Comparison of ENCODE assay signal across 2 cellular contexts in the genomic region with DNA sequence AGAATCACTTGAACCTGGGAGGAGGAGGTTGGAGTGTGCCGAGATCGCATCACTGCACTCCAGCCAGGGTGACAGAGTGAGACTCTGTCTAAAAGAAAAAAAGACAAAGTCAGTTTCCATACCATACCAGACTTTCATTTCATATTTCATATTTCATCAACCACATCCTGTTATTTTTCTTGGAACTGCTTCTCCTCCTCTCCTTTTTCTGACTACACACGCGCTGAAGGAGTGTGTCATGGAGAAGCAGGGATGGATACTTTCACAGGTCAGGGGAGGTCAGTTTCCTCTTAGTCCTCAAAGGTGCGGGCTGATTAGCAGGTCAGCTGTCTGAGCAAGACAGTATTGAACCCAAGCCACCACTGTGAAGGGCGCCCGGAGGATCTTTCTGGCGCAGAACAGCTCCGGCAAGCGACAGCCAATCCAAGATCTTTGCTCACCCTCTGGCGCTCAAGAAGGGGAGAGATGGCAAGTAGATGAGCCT.
TF ChIP-seq lines count a peak whose summit lies in the region.

No MANE protein-coding gene starts in this region.

TF ChIP-seq in K562, 482 proteins besides CTCF, POLR2A, EP300 and RAD21 (continued from another document and continues in another):
- TF ChIP-seq, protein P1, sequence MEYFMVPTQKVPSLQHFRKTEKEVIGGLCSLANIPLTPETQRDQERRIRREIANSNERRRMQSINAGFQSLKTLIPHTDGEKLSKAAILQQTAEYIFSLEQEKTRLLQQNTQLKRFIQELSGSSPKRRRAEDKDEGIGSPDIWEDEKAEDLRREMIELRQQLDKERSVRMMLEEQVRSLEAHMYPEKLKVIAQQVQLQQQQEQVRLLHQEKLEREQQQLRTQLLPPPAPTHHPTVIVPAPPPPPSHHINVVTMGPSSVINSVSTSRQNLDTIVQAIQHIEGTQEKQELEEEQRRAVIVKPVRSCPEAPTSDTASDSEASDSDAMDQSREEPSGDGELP (CRISPR knock-in tag; IDR thresholded peaks at IDR 0.05; ENCODE audit: borderline replicate concordance), result peak; percentile 84
- TF ChIP-seq ZNF316 (IDR thresholded peaks at IDR 0.05) (no peak), GABPB1 (CRISPR knock-in tag; IDR thresholded peaks at IDR 0.05) (peak; percentile 40; the same call in 1 of the 2 replicates), TAL1 (IDR thresholded peaks at IDR 0.05) (peak; percentile 34; the same call in 1 of the 2 replicates), TCF3 (CRISPR knock-in tag; IDR thresholded peaks at IDR 0.05) (peak; percentile 81), GABPA (tag; conservative IDR thresholded peaks at IDR 0.05; ENCODE audit: low read depth) (peak; percentile 66), LEF1 (IDR thresholded peaks at IDR 0.05) (no peak; the same call in 1 of the 2 replicates), SMARCA4 (IDR thresholded peaks at IDR 0.05) (peak; percentile 52; the same call in 1 of the 2 replicates), ZKSCAN3 (CRISPR knock-in tag; IDR thresholded peaks at IDR 0.05) (no peak), CBFA2T3 (IDR thresholded peaks at IDR 0.05) (peak; percentile 75), STAT5A (IDR thresholded peaks at IDR 0.05; ENCODE audit: borderline replicate concordance, low read length) (peak; percentile 47; the same call in 1 of the 2 replicates), ZNF589 (CRISPR knock-in tag; IDR thresholded peaks at IDR 0.05; ENCODE audit: low read depth) (peak; percentile 73), MEIS2 (IDR thresholded peaks at IDR 0.05; ENCODE audit: partially characterized antibody) (peak; percentile 26), FOXA3 (CRISPR knock-in tag; conservative IDR thresholded peaks at IDR 0.05 in 1 of 2, IDR thresholded peaks at IDR 0.05 in 1 of 2) (0 out of 4 replicates have a peak, but pooled peaks of 1 of the 2 experiments have one; percentile 18), CTBP1 (IDR thresholded peaks at IDR 0.05; ENCODE audit: borderline replicate concordance) (peak; percentile 63), ARID1B (IDR thresholded peaks at IDR 0.05) (peak; percentile 72), MTA2 (IDR thresholded peaks at IDR 0.05; ENCODE audit: low read depth) (0 out of 2 replicates have a peak, but pooled peaks have one; percentile 38), TRIM24 (IDR thresholded peaks at IDR 0.05) (peak in 1 of 2 experiments; percentile 5; a peak in 1 of 4 replicates), CBX3 (IDR thresholded peaks at IDR 0.05; ENCODE audit: borderline replicate concordance in 1 of 2, low read length in 2 of 2) (0 out of 3 replicates have a peak, but pooled peaks of 1 of the 2 experiments have one; percentile 33), NCOR1 (IDR thresholded peaks at IDR 0.05) (peak; percentile 30; the same call in 1 of the 2 replicates)
- TF ChIP-seq, protein P2, sequence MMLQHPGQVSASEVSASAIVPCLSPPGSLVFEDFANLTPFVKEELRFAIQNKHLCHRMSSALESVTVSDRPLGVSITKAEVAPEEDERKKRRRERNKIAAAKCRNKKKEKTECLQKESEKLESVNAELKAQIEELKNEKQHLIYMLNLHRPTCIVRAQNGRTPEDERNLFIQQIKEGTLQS (IDR thresholded peaks at IDR 0.05), result 0 out of 2 replicates have a peak, but pooled peaks have one; percentile 8
- TF ChIP-seq, protein P2 (CRISPR knock-in tag; conservative IDR thresholded peaks at IDR 0.05), result no peak
- TF ChIP-seq, protein P3, sequence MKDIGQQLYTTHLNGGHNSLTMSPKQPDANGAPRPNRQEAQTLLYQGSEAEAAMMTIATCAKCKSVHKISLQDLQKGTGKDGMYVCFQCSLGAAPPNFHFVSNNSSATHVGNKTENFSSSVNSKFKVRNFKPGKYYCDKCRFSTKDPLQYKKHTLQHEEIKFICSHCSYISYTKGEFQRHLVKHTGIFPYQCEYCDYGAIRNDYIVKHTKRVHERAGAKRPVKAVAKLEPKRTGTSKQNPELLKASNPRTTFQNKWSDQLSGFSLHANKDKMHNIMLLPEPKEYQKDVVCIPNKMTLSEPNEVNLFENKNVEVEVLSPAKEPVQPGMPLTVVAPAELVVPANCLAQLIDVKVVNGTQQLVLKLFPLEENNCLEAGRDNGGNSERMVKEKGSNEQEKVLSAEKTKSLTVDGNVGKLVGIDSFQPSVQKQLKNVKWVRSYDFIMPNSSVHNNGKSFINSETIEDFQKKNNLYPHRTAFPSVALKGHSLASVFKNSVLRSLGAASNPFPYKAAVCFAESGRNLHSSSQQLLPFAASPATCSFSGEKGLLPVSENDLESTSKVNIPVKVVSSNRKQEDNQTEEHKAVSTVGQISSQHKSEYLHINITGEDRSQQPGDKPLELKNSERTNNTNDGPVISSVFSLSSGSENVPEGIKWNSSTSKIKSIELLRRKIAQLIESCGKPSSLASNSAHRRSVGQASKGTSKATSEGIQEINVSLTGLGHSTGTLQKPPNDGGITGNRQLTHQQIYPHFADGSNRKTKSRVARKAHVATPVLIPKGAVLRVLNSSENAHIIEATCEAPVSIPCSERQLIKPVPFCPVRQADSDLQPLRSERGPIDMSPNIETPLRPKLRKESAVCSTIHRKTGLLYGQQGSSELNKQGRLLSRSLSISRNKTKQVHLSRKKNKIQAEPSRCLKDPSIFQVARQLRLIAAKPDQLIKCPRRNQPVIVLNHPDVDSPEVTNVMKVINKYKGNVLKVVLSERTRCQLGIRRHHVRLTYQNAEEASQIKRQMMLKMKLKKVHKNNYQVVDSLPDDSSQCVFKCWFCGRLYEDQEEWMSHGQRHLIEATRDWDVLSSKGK (CRISPR knock-in tag; IDR thresholded peaks at IDR 0.05), result no peak
- TF ChIP-seq, protein P4, sequence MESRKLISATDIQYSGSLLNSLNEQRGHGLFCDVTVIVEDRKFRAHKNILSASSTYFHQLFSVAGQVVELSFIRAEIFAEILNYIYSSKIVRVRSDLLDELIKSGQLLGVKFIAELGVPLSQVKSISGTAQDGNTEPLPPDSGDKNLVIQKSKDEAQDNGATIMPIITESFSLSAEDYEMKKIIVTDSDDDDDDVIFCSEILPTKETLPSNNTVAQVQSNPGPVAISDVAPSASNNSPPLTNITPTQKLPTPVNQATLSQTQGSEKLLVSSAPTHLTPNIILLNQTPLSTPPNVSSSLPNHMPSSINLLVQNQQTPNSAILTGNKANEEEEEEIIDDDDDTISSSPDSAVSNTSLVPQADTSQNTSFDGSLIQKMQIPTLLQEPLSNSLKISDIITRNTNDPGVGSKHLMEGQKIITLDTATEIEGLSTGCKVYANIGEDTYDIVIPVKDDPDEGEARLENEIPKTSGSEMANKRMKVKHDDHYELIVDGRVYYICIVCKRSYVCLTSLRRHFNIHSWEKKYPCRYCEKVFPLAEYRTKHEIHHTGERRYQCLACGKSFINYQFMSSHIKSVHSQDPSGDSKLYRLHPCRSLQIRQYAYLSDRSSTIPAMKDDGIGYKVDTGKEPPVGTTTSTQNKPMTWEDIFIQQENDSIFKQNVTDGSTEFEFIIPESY (CRISPR knock-in tag; IDR thresholded peaks at IDR 0.05), result peak; percentile 57
- TF ChIP-seq, protein P5, sequence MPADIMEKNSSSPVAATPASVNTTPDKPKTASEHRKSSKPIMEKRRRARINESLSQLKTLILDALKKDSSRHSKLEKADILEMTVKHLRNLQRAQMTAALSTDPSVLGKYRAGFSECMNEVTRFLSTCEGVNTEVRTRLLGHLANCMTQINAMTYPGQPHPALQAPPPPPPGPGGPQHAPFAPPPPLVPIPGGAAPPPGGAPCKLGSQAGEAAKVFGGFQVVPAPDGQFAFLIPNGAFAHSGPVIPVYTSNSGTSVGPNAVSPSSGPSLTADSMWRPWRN (IDR thresholded peaks at IDR 0.05; ENCODE audit: low read depth), result peak; percentile 46; the same call in 1 of the 2 replicates

TF ChIP-seq in WTC11, 78 proteins besides CTCF, POLR2A, EP300 and RAD21 (continued from another document):
- TF ChIP-seq, protein P6, sequence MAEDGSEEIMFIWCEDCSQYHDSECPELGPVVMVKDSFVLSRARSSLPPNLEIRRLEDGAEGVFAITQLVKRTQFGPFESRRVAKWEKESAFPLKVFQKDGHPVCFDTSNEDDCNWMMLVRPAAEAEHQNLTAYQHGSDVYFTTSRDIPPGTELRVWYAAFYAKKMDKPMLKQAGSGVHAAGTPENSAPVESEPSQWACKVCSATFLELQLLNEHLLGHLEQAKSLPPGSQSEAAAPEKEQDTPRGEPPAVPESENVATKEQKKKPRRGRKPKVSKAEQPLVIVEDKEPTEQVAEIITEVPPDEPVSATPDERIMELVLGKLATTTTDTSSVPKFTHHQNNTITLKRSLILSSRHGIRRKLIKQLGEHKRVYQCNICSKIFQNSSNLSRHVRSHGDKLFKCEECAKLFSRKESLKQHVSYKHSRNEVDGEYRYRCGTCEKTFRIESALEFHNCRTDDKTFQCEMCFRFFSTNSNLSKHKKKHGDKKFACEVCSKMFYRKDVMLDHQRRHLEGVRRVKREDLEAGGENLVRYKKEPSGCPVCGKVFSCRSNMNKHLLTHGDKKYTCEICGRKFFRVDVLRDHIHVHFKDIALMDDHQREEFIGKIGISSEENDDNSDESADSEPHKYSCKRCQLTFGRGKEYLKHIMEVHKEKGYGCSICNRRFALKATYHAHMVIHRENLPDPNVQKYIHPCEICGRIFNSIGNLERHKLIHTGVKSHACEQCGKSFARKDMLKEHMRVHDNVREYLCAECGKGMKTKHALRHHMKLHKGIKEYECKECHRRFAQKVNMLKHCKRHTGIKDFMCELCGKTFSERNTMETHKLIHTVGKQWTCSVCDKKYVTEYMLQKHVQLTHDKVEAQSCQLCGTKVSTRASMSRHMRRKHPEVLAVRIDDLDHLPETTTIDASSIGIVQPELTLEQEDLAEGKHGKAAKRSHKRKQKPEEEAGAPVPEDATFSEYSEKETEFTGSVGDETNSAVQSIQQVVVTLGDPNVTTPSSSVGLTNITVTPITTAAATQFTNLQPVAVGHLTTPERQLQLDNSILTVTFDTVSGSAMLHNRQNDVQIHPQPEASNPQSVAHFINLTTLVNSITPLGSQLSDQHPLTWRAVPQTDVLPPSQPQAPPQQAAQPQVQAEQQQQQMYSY (CRISPR knock-in tag; IDR thresholded peaks at IDR 0.05), result no peak
- TF ChIP-seq, protein P7, sequence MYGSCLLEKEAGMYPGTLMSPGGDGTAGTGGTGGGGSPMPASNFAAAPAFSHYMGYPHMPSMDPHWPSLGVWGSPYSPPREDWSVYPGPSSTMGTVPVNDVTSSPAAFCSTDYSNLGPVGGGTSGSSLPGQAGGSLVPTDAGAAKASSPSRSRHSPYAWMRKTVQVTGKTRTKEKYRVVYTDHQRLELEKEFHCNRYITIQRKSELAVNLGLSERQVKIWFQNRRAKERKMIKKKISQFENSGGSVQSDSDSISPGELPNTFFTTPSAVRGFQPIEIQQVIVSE (CRISPR knock-in tag; IDR thresholded peaks at IDR 0.05; ENCODE audit: borderline replicate concordance), result no peak
- TF ChIP-seq, protein P8, sequence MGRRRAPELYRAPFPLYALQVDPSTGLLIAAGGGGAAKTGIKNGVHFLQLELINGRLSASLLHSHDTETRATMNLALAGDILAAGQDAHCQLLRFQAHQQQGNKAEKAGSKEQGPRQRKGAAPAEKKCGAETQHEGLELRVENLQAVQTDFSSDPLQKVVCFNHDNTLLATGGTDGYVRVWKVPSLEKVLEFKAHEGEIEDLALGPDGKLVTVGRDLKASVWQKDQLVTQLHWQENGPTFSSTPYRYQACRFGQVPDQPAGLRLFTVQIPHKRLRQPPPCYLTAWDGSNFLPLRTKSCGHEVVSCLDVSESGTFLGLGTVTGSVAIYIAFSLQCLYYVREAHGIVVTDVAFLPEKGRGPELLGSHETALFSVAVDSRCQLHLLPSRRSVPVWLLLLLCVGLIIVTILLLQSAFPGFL (CRISPR knock-in tag; IDR thresholded peaks at IDR 0.05; ENCODE audit: borderline replicate concordance), result no peak
- TF ChIP-seq, protein P9, sequence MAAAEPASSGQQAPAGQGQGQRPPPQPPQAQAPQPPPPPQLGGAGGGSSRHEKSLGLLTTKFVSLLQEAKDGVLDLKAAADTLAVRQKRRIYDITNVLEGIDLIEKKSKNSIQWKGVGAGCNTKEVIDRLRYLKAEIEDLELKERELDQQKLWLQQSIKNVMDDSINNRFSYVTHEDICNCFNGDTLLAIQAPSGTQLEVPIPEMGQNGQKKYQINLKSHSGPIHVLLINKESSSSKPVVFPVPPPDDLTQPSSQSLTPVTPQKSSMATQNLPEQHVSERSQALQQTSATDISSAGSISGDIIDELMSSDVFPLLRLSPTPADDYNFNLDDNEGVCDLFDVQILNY (CRISPR knock-in tag; IDR thresholded peaks at IDR 0.05), result no peak
- TF ChIP-seq FOXP1 (CRISPR knock-in tag; IDR thresholded peaks at IDR 0.05; ENCODE audit: borderline replicate concordance), result no peak
- TF ChIP-seq MXD4 (CRISPR knock-in tag; IDR thresholded peaks at IDR 0.05; ENCODE audit: borderline replicate concordance), result no peak
- TF ChIP-seq, protein P10, sequence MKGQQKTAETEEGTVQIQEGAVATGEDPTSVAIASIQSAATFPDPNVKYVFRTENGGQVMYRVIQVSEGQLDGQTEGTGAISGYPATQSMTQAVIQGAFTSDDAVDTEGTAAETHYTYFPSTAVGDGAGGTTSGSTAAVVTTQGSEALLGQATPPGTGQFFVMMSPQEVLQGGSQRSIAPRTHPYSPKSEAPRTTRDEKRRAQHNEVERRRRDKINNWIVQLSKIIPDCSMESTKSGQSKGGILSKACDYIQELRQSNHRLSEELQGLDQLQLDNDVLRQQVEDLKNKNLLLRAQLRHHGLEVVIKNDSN (CRISPR knock-in tag; IDR thresholded peaks at IDR 0.05), result no peak
